8 cellular contexts compared by ENCODE assay signal in the genomic region with DNA sequence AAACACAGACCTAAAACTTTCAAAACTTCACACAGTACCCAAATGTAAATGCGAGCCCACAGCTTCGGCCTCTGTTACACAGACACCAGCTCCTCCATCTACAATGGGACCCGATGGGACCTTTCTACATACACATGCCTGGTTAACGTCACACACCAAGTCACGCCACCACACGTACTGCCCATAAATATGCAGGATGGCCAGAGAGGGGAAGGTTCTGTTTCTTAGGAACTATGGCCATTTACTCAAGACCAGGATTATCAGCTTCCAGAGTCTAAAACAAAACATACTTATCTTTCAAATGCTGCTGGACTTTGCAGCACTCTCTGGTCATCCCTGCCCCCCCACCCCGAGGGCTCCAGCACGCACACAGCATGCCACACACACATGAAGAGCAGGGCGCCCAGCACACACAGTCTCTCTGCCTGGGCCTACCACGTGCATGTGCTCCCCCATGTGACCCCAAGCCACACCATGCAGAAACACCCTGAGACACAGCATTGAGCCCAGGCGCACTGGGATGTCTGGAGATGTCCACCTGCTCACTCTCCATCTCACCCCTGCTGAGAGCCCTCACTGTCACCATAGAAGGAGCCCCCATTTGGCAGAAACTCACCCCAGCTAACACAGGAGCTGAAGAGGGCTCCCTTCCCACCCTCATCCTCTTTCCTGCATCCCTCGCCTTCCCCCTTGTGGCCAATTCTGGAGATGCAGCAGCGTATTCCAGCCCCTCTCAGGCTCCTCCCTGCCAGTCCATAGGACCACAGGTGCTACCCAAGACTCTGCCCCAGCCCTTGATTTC.
DNase-seq lines count a peak whose midpoint lies in the region; ATAC-seq, FAIRE-seq and TF ChIP-seq lines count a peak whose summit lies in the region.

No MANE protein-coding gene starts in this region.

- H3K4me3 ChIP-seq in GM12864 (ENCODE audit: low read depth, low read length) (no peak overlapping the region), astrocyte (ENCODE audit: insufficient read depth, low read depth, low read length) (no peak overlapping the region), small intestine (ENCODE audit: low read depth in 1 of 2, low read length in 2 of 2) (no peak overlapping the region)

- H3K4me3 Mint-ChIP-seq in T-helper 2 cell treated with Interferon-gamma antibody and Interleukin-4, amounts not matched to agents 5 μg/mL and 100 μg/mL, for 36 hours: no peak overlapping the region
- H3K4me3 Mint-ChIP-seq in astrocyte (ENCODE audit: unreplicated experiment): no peak overlapping the region

- no peak overlapping the region for H3K9ac ChIP-seq in astrocyte (ENCODE audit: low read length)

- H3K4me2 ChIP-seq in astrocyte (ENCODE audit: low read length): no peak overlapping the region

- H3K27ac ChIP-seq in astrocyte (ENCODE audit: low read depth, low read length) (no peak overlapping the region), small intestine (ENCODE audit: low read depth in 1 of 2, low read length in 1 of 2) (no peak overlapping the region)

- no peak for ATAC-seq in GM21381 (IDR thresholded peaks at IDR 0.05; ENCODE audit: unreplicated experiment)
- no peak for ATAC-seq in GM18511 (IDR thresholded peaks at IDR 0.05; ENCODE audit: unreplicated experiment)

- 54 to 55% (median 55%) methylated on average over 13 of the region's 13 CpGs for WGBS in small intestine, 3 donors

- no peak for FAIRE-seq in astrocyte (lab: Jason Lieb, UNC)
- no peak for FAIRE-seq in small intestine (lab: Jason Lieb, UNC)

- no peaks in the 10 kb centered on the region for H3K9me3 ChIP-seq in astrocyte (ENCODE audit: insufficient read depth, low read depth, low read length)
- H3K9me3 ChIP-seq in small intestine (ENCODE audit: control insufficient read depth, low read depth): no peaks in the 10 kb centered on the region

- H3K36me3 ChIP-seq in astrocyte (ENCODE audit: insufficient read depth, low read length) (no peaks in the 10 kb centered on the region), small intestine (ENCODE audit: control insufficient read depth in 2 of 2, insufficient read depth in 2 of 2, low read length in 2 of 2) (no peaks in the 10 kb centered on the region)

- no peak overlapping the region for H3K27ac Mint-ChIP-seq in T-helper 2 cell treated with Interferon-gamma antibody and Interleukin-4, amounts not matched to agents 5 μg/mL and 100 μg/mL, for 36 hours
- no peak overlapping the region for H3K27ac Mint-ChIP-seq in astrocyte (ENCODE audit: unreplicated experiment)

- peaks cover 3% of the 10 kb centered on the region for H3K27me3 ChIP-seq in astrocyte (ENCODE audit: insufficient read depth, low read length)
- H3K27me3 ChIP-seq in small intestine (ENCODE audit: control insufficient read depth in 2 of 2, insufficient read depth in 2 of 2, low read length in 2 of 2): no peaks in the 10 kb centered on the region

- H4K20me1 ChIP-seq in astrocyte (ENCODE audit: insufficient read depth, low read length): no peaks in the 10 kb centered on the region

- no peaks in the 10 kb centered on the region for H3K4me1 ChIP-seq in astrocyte (ENCODE audit: insufficient read depth, low read length)
- no peaks in the 10 kb centered on the region for H3K4me1 ChIP-seq in small intestine (ENCODE audit: control insufficient read depth in 2 of 2, insufficient read depth in 1 of 2, low read depth in 1 of 2, low read length in 1 of 2)

- peak overlapping the region; percentile 22 for H2AFZ ChIP-seq in astrocyte (ENCODE audit: low read depth, low read length)

- peaks cover 5% of the 10 kb centered on the region for H3K27me3 Mint-ChIP-seq in T-helper 2 cell treated with Interferon-gamma antibody and Interleukin-4, amounts not matched to agents 5 μg/mL and 100 μg/mL, for 36 hours (ENCODE audit: low read depth)
- H3K27me3 Mint-ChIP-seq in astrocyte (ENCODE audit: low read depth, unreplicated experiment): peaks cover 54% of the 10 kb centered on the region

- H3K4me1 Mint-ChIP-seq in T-helper 2 cell treated with Interferon-gamma antibody and Interleukin-4, amounts not matched to agents 5 μg/mL and 100 μg/mL, for 36 hours (ENCODE audit: low read depth): peaks cover 10% of the 10 kb centered on the region
- H3K4me1 Mint-ChIP-seq in astrocyte (ENCODE audit: low read depth, unreplicated experiment): peaks cover 2% of the 10 kb centered on the region

- DNase-seq in GM12864 (ENCODE audit: low read depth) (no peak), NCI-H1417 (lab: John Stamatoyannopoulos, UW) (peak; percentile 63 to 90 (median 79)), astrocyte (ENCODE audit: low read depth) (peak; percentile 12), hippocampal formation (lab: John Stamatoyannopoulos, UW) (peak; percentile 70 to 76), small intestine (peak; percentile 61)
- DNase-seq in T-helper 2 cell treated with Interferon-gamma antibody and Interleukin-4, amounts not matched to agents 5 μg/mL and 100 μg/mL, for 36 hours (ENCODE audit: low spot score): peak; percentile 43

- H3K36me3 Mint-ChIP-seq in T-helper 2 cell treated with Interferon-gamma antibody and Interleukin-4, amounts not matched to agents 5 μg/mL and 100 μg/mL, for 36 hours (ENCODE audit: low read depth): no peaks in the 10 kb centered on the region
- no peaks in the 10 kb centered on the region for H3K36me3 Mint-ChIP-seq in astrocyte (ENCODE audit: low read depth, unreplicated experiment)

- H3K79me2 ChIP-seq in astrocyte (ENCODE audit: insufficient read depth, low read length): no peaks in the 10 kb centered on the region

- TF ChIP-seq CTCF in GM12864 (IDR thresholded peaks at IDR 0.05; ENCODE audit: low read depth, low read length, missing control alignments) (peak; percentile 97), astrocyte (IDR thresholded peaks at IDR 0.05; ENCODE audit: insufficient read depth, low read depth, low read length) (peak; percentile 67)

- no peaks in the 10 kb centered on the region for H3K9me3 Mint-ChIP-seq in T-helper 2 cell treated with Interferon-gamma antibody and Interleukin-4, amounts not matched to agents 5 μg/mL and 100 μg/mL, for 36 hours
- peaks cover 1% of the 10 kb centered on the region for H3K9me3 Mint-ChIP-seq in astrocyte (ENCODE audit: unreplicated experiment)
